Comparison of ENCODE assay signal across 23 cellular contexts in the genomic region with DNA sequence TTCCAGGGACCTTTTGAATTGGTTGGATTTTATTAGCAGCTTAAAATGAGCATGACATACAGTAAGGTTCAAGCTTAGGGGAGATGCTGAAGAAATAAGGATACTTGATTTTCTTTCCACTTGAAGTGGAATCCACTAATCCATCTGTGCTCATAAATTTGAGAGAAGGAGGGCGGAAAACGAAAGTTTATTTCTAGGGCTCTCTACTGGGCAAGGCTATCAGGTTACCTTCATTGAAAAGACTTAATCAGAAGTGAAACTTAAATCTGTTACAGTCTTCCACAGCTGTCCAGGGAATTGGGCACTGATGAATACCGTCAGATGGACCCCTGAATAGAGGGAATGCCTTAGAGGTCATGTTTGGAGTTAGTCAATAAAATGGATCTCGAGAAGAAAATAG. TPM values are rescaled to one million over a fixed set of nuclear protein-coding genes. Genes with fewer than 3 reads are reported as not detected.
DNase-seq lines count a peak whose midpoint lies in the region; ATAC-seq, FAIRE-seq and TF ChIP-seq lines count a peak whose summit lies in the region.
"Had no signal": no experiment of that assay in that cellular context is flagged by ENCODE, and none has a peak within 500 bp of the region (broad histone marks: within the 10 kb centered on the region; RNA-seq: fewer than 3 reads in every experiment).

No MANE protein-coding gene starts in this region.

- H3K27ac ChIP-seq in A673 (ENCODE audit: low read depth, low read length, poor library complexity, severe bottlenecking) (peak overlapping the region; percentile 1), KMS-11 (no peak overlapping the region), WERI-Rb-1 (no peak overlapping the region)
- H3K27ac ChIP-seq: esophagus squamous epithelium, heart right ventricle had no signal

- no peak overlapping the region for H2AFZ ChIP-seq in KMS-11 (ENCODE audit: low read depth)

- H3K36me3 ChIP-seq in A673 (ENCODE audit: insufficient read depth, low read length, poor library complexity, severe bottlenecking), result no peaks in the 10 kb centered on the region
- no peaks in the 10 kb centered on the region for H3K36me3 ChIP-seq in KMS-11 (ENCODE audit: insufficient read depth)
- H3K36me3 ChIP-seq in WERI-Rb-1, result no peaks in the 10 kb centered on the region
- H3K36me3 ChIP-seq: adrenal gland, esophagus squamous epithelium, heart right ventricle had no signal

- no peak for TF ChIP-seq CTCF in A673 (conservative IDR thresholded peaks at IDR 0.05; ENCODE audit: low read depth, low read length)
- TF ChIP-seq CTCF in KMS-11 (conservative IDR thresholded peaks at IDR 0.05; ENCODE audit: low read depth, low read length), result no peak
- TF ChIP-seq CTCF in WERI-Rb-1 (IDR thresholded peaks at IDR 0.05; ENCODE audit: low read depth, low read length), result no peak

- H3K4me2 ChIP-seq in KMS-11, result peak overlapping the region; percentile 40

- POLR2A ChIA-PET in A673 (lab: Charles Lee; ENCODE audit: low non-redundant PET), result interaction anchor here (0.7 kb wide), 1 partner anchor 120 kb away, joined by 4 read pairs; no protein-coding TSS in a partner anchor

- no peak for ATAC-seq in GM18867 (IDR thresholded peaks at IDR 0.05; ENCODE audit: unreplicated experiment)
- ATAC-seq: activated CD8-positive, alpha-beta memory T cell treated with anti-CD3 and anti-CD28 coated beads, Interleukin-2, amount 10 ng/mL, durations not matched to agents 7 days and 5 days; heart right ventricle; natural killer cell treated with Interleukin-12 subunit alpha and Interleukin-12 subunit beta and Interleukin-15 and Interleukin-18, amount 100 ng/mL, for 72 hours; stimulated activated naive CD8-positive, alpha-beta T cell treated with anti-CD3 and anti-CD28 coated beads, Interleukin-15, Interleukin-2, amounts not matched to agents 100 U/mL and 50 U/mL, for 24 hours had no signal

- peak; percentile 75 for DNase-seq in A673 (ENCODE audit: low spot score)
- DNase-seq in NCI-H82 (lab: John Stamatoyannopoulos, UW), result peak; percentile 74
- peak; percentile 86 for DNase-seq in left kidney (ENCODE audit: low read depth, low spot score)
- DNase-seq in WERI-Rb-1, result no peak
- no peak for DNase-seq in H54 (ENCODE audit: insufficient read length, low spot score)
- DNase-seq in NCI-H510A treated with DMSO at 0.1 percent for 48 hours (lab: John Stamatoyannopoulos, UW), result no peak
- DNase-seq: activated CD4-positive, alpha-beta T cell treated with anti-CD3 and anti-CD28 coated beads for 1 hour; activated CD8-positive, alpha-beta memory T cell treated with anti-CD3 and anti-CD28 coated beads, Interleukin-2, amount 10 ng/mL, durations not matched to agents 7 days and 5 days; activated effector memory CD4-positive, alpha-beta T cell treated with Interleukin-2 at 50 U/mL for 16 hours; adrenal gland; CD8-positive, alpha-beta memory T cell; effector CD4-positive, alpha-beta T cell; EL; esophagus squamous epithelium; heart right ventricle; mammary epithelial cell; NCI-H2029 treated with DMSO at 0.1 percent for 48 hours; stimulated activated CD4-positive, alpha-beta T cell treated with anti-CD3 and anti-CD28 coated beads, Interleukin-15, amount 100 ng/mL, for 24 hours; stimulated activated naive CD8-positive, alpha-beta T cell treated with anti-CD3 and anti-CD28 coated beads, Interleukin-15, Interleukin-2, amounts not matched to agents 100 U/mL and 50 U/mL, for 24 hours; T-helper 9 cell had no signal

- H3K4me1 ChIP-seq in A673 (ENCODE audit: insufficient read depth, low read length, poor library complexity, severe bottlenecking), result peaks cover 54% of the 10 kb centered on the region
- peaks cover 44% of the 10 kb centered on the region for H3K4me1 ChIP-seq in KMS-11 (ENCODE audit: low read depth, poor library complexity, severe bottlenecking)

- intact Hi-C loops in A673 (cut with micrococcal nuclease; ENCODE audit: unreplicated experiment), result no loop called here

- no TSS peak for BruUV-seq in A673 (replicated peaks; lab: Mats Ljungman, UMichigan)

- CTCF ChIA-PET in A673 (lab: Charles Lee), result no interaction called here

- no peak for FAIRE-seq in H54 (lab: Jason Lieb, UNC)

- H3K27me3 ChIP-seq in A673 (replicated peaks; ENCODE audit: insufficient read depth, low read depth, low read length, poor library complexity) (no peaks in the 10 kb centered on the region), KMS-11 (ENCODE audit: insufficient read depth, low read depth) (no peaks in the 10 kb centered on the region), WERI-Rb-1 (ENCODE audit: insufficient read depth, low read depth, severe bottlenecking) (no peaks in the 10 kb centered on the region)
- H3K27me3 ChIP-seq: adrenal gland, esophagus squamous epithelium, heart right ventricle had no signal

- H3K9me3 ChIP-seq in A673 (ENCODE audit: low read depth, low read length, poor library complexity, severe bottlenecking) (no peaks in the 10 kb centered on the region), WERI-Rb-1 (ENCODE audit: severe bottlenecking) (no peaks in the 10 kb centered on the region)
- H3K9me3 ChIP-seq: adrenal gland, esophagus squamous epithelium, heart right ventricle had no signal

- H3K4me3 ChIP-seq in A673 (ENCODE audit: low read depth, low read length, poor library complexity, severe bottlenecking) (peak overlapping the region; percentile 20), KMS-11 (IDR thresholded peaks at IDR 0.05; ENCODE audit: insufficient read depth, low read depth, low read length) (no peak overlapping the region), WERI-Rb-1 (ENCODE audit: low read depth, low read length) (no peak overlapping the region)
- H3K4me3 ChIP-seq: adrenal gland, esophagus squamous epithelium, heart right ventricle had no signal

- no peak for TF ChIP-seq POLR2A in H54 (IDR thresholded peaks at IDR 0.05; ENCODE audit: low read depth, low read length)

- no peaks in the 10 kb centered on the region for H4K20me1 ChIP-seq in KMS-11 (ENCODE audit: insufficient read depth)

- H3K9ac ChIP-seq in KMS-11, result no peak overlapping the region

- H3K79me2 ChIP-seq in KMS-11 (ENCODE audit: insufficient read depth, low read depth), result no peaks in the 10 kb centered on the region

RNA-seq across cellular contexts. Expression of a gene that starts 21.8 kb away (rescaled TPM):
- total RNA-seq in A673 (2021), result 42.1 and 44.3 TPM in 2 replicates

Comparison
In these comparisons a context has a peak if more than half of its experiments do, and no peak if none do; other contexts are left out.
1. DNase-seq: peak in A673 (single experiment), NCI-H82 (single experiment) and left kidney (single experiment); none in WERI-Rb-1 (single experiment), H54 (single experiment) and NCI-H510A treated with DMSO at 0.1 percent for 48 hours (single experiment).